In the genomic region with DNA sequence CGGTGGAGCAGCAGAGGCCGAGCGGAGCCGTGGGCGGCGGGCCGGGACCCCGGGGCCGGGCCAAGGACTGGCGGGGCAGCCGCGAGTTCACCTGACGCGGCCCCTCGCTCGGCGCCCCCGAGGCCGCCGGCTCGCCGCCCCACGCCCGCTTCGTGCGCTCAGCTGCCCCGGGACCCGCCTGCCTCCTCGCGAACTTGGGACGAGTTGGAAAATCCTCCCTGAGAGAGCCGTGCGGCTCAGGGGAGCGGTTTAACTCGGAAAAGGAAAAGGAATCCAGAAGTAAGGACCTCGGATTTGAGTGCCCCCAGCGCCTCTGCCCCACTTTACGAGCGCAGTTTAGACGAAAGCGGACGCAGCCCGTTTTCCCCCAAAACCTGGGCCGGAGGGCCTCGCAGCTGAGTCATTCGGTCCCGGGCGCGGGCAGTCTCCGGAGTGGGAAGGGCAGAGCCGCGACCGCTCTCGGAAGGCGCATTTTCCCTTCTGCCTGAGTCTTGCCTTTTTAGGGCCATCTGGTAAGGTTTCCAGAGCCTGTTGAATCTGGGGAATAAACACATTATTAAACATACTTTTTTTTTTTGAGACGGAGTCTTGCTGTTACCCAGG, we compare ENCODE assay signal across 8 cellular contexts.
DNase-seq lines count a peak whose midpoint lies in the region; TF ChIP-seq lines count a peak whose summit lies in the region.

No MANE protein-coding gene starts in this region.

- peaks cover 25% of the 10 kb centered on the region for H3K4me1 ChIP-seq in BLaER1
- H3K4me1 ChIP-seq in muscle layer of duodenum (ENCODE audit: control insufficient read depth in 1 of 2, insufficient read depth in 2 of 2, low read length in 2 of 2) = peaks cover 0 to 11% of the 10 kb centered on the region in 2 donors

- H3K9ac ChIP-seq in BLaER1 = peak overlapping the region; percentile 96

- no peaks in the 10 kb centered on the region for H4K20me1 ChIP-seq in BLaER1

- H3K4me2 ChIP-seq in BLaER1 = peak overlapping the region; percentile 80

- H3K9me3 ChIP-seq in BLaER1 (no peaks in the 10 kb centered on the region), muscle layer of duodenum (ENCODE audit: control insufficient read depth in 1 of 2, low read length in 2 of 2) (no peaks in the 10 kb centered on the region)

- H3K27ac ChIP-seq in BLaER1 = peak overlapping the region; percentile 98
- H3K27ac ChIP-seq in muscle layer of duodenum (ENCODE audit: low read length) = peak overlapping the region; percentile 99

- DNase-seq in GOT3 (lab: John Stamatoyannopoulos, UW) (peak; percentile 43), NCI-H2227 treated with DMSO at 0.1 percent for 48 hours (lab: John Stamatoyannopoulos, UW) (peak; percentile 16), activated T-cell treated with anti-CD3 and anti-CD28 coated beads for 48 hours (ENCODE audit: low read depth) (peak; percentile 55), erythroblast (lab: John Stamatoyannopoulos, UW) (peak; percentile 78 to 89), NCI-H2081 (lab: John Stamatoyannopoulos, UW) (no peak)
- DNase-seq in stimulated activated CD8-positive, alpha-beta memory T cell treated with anti-CD3 and anti-CD28 coated beads, Interleukin-7, amount 100 ng/mL, for 4 hours (ENCODE audit: low read depth in 2 of 2) = peak; percentile 26 to 57

- H3K27me3 ChIP-seq in BLaER1 (no peaks in the 10 kb centered on the region), muscle layer of duodenum (ENCODE audit: low read depth, low read length) (no peaks in the 10 kb centered on the region)

- peak overlapping the region; percentile 93 for H3K4me3 ChIP-seq in BLaER1
- peak overlapping the region; percentile 70 to 88 for H3K4me3 ChIP-seq in muscle layer of duodenum (ENCODE audit: low read depth in 1 of 2, low read length in 2 of 2)

- no peaks in the 10 kb centered on the region for H3K36me3 ChIP-seq in BLaER1
- no peaks in the 10 kb centered on the region for H3K36me3 ChIP-seq in muscle layer of duodenum (ENCODE audit: control insufficient read depth in 1 of 2, insufficient read depth in 2 of 2, low read length in 2 of 2)

- peak; percentile 67 for TF ChIP-seq POLR2A in erythroblast (IDR thresholded peaks at IDR 0.05; ENCODE audit: low read length)

Comparison
In these comparisons a context has a peak if more than half of its experiments do, and no peak if none do; other contexts are left out.
1. DNase-seq: peak in GOT3 (single experiment), NCI-H2227 treated with DMSO at 0.1 percent for 48 hours (single experiment), activated T-cell treated with anti-CD3 and anti-CD28 coated beads for 48 hours (single experiment), erythroblast (2 of 2) and stimulated activated CD8-positive, alpha-beta memory T cell treated with anti-CD3 and anti-CD28 coated beads, Interleukin-7, amount 100 ng/mL, for 4 hours (2 of 2); none in NCI-H2081 (0 of 2).